Comparison of ENCODE assay signal across 1 cellular context in the genomic region with DNA sequence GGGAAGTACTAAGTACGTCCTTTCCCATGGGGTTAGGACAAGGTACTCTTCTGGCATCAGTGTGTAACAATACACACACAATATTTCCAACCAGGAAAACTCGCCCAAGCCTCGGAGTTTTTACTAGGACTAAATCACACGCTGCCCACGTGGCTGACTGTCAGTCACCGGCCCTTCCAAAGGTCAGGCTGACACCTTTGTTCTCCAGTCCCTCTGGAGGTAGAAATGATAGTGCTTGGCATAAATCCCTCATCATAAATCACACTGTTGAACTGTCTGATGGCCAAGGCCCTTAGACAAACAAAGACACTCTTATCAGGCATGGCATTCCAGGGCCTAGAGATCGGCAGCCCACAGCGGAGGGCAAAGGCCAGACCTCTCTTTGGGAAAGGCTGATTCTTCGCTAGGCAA.
TF ChIP-seq lines count a peak whose summit lies in the region.

No MANE protein-coding gene starts in this region.

TF ChIP-seq in HepG2, 621 proteins besides CTCF, POLR2A, EP300 and RAD21 (continued from another document and continues in another):
- TF ChIP-seq, protein P1, sequence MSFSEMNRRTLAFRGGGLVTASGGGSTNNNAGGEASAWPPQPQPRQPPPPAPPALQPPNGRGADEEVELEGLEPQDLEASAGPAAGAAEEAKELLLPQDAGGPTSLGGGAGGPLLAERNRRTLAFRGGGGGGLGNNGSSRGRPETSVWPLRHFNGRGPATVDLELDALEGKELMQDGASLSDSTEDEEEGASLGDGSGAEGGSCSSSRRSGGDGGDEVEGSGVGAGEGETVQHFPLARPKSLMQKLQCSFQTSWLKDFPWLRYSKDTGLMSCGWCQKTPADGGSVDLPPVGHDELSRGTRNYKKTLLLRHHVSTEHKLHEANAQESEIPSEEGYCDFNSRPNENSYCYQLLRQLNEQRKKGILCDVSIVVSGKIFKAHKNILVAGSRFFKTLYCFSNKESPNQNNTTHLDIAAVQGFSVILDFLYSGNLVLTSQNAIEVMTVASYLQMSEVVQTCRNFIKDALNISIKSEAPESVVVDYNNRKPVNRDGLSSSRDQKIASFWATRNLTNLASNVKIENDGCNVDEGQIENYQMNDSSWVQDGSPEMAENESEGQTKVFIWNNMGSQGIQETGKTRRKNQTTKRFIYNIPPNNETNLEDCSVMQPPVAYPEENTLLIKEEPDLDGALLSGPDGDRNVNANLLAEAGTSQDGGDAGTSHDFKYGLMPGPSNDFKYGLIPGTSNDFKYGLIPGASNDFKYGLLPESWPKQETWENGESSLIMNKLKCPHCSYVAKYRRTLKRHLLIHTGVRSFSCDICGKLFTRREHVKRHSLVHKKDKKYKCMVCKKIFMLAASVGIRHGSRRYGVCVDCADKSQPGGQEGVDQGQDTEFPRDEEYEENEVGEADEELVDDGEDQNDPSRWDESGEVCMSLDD (CRISPR knock-in tag; IDR thresholded peaks at IDR 0.05; ENCODE audit: borderline replicate concordance), result no peak
- TF ChIP-seq, protein P2, sequence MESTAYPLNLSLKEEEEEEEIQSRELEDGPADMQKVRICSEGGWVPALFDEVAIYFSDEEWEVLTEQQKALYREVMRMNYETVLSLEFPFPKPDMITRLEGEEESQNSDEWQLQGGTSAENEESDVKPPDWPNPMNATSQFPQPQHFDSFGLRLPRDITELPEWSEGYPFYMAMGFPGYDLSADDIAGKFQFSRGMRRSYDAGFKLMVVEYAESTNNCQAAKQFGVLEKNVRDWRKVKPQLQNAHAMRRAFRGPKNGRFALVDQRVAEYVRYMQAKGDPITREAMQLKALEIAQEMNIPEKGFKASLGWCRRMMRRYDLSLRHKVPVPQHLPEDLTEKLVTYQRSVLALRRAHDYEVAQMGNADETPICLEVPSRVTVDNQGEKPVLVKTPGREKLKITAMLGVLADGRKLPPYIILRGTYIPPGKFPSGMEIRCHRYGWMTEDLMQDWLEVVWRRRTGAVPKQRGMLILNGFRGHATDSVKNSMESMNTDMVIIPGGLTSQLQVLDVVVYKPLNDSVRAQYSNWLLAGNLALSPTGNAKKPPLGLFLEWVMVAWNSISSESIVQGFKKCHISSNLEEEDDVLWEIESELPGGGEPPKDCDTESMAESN (CRISPR knock-in tag; conservative IDR thresholded peaks at IDR 0.05), result peak; percentile 48; the same call in 1 of the 2 replicates
- TF ChIP-seq ZFP82 (CRISPR knock-in tag; IDR thresholded peaks at IDR 0.05; ENCODE audit: borderline replicate concordance) (no peak), POLR2AphosphoS5 (IDR thresholded peaks at IDR 0.05; ENCODE audit: low read depth, low read length) (no peak), ZNF672 (CRISPR knock-in tag; IDR thresholded peaks at IDR 0.05) (no peak), HDAC6 (IDR thresholded peaks at IDR 0.05; ENCODE audit: low read depth, low read length) (no peak), RBAK (CRISPR knock-in tag; IDR thresholded peaks at IDR 0.05) (no peak), PHF20 (CRISPR knock-in tag; IDR thresholded peaks at IDR 0.05) (no peak), SKI (IDR thresholded peaks at IDR 0.05; ENCODE audit: partially characterized antibody) (peak; percentile 80), KAT7 (CRISPR knock-in tag; IDR thresholded peaks at IDR 0.05; ENCODE audit: borderline replicate concordance) (no peak), DNMT3B (CRISPR knock-in tag; conservative IDR thresholded peaks at IDR 0.05) (no peak), AGO1 (IDR thresholded peaks at IDR 0.05; ENCODE audit: low read depth, low read length, poor library complexity, severe bottlenecking) (no peak), ARHGAP35 (CRISPR knock-in tag; IDR thresholded peaks at IDR 0.05; ENCODE audit: borderline replicate concordance) (no peak), RORA (CRISPR knock-in tag; IDR thresholded peaks at IDR 0.05) (no peak), ESRRA (CRISPR knock-in tag; IDR thresholded peaks at IDR 0.05; ENCODE audit: low read depth) (no peak), ZNF138 (CRISPR knock-in tag; IDR thresholded peaks at IDR 0.05; ENCODE audit: low read depth) (no peak), MAFF (IDR thresholded peaks at IDR 0.05; ENCODE audit: low read depth, low read length) (no peak), FOXP1 (IDR thresholded peaks at IDR 0.05) (no peak), FOXP1 (CRISPR knock-in tag; IDR thresholded peaks at IDR 0.05) (peak; percentile 52; the same call in 1 of the 2 replicates), ZNF224 (CRISPR knock-in tag; IDR thresholded peaks at IDR 0.05) (no peak), RXRB (CRISPR knock-in tag; IDR thresholded peaks at IDR 0.05; ENCODE audit: borderline replicate concordance) (peak; percentile 88), TMF1 (CRISPR knock-in tag; IDR thresholded peaks at IDR 0.05; ENCODE audit: low read depth) (no peak), ZNF768 (CRISPR knock-in tag; IDR thresholded peaks at IDR 0.05) (no peak), MYNN (CRISPR knock-in tag; IDR thresholded peaks at IDR 0.05; ENCODE audit: low read depth) (no peak), ZNF430 (CRISPR knock-in tag; IDR thresholded peaks at IDR 0.05) (peak; percentile 55; the same call in 1 of the 2 replicates), MIER2 (CRISPR knock-in tag; IDR thresholded peaks at IDR 0.05) (peak; percentile 66; the same call in 1 of the 2 replicates), ZNF30 (CRISPR knock-in tag; IDR thresholded peaks at IDR 0.05) (no peak), SCMH1 (CRISPR knock-in tag; IDR thresholded peaks at IDR 0.05; ENCODE audit: borderline replicate concordance) (no peak), HNRNPL (IDR thresholded peaks at IDR 0.05; ENCODE audit: low read depth, low read length) (no peak)
- TF ChIP-seq, protein P3, sequence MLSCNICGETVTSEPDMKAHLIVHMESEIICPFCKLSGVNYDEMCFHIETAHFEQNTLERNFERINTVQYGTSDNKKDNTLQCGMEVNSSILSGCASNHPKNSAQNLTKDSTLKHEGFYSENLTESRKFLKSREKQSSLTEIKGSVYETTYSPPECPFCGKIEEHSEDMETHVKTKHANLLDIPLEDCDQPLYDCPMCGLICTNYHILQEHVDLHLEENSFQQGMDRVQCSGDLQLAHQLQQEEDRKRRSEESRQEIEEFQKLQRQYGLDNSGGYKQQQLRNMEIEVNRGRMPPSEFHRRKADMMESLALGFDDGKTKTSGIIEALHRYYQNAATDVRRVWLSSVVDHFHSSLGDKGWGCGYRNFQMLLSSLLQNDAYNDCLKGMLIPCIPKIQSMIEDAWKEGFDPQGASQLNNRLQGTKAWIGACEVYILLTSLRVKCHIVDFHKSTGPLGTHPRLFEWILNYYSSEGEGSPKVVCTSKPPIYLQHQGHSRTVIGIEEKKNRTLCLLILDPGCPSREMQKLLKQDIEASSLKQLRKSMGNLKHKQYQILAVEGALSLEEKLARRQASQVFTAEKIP (CRISPR knock-in tag; IDR thresholded peaks at IDR 0.05; ENCODE audit: borderline replicate concordance), result no peak
- TF ChIP-seq, protein P4, sequence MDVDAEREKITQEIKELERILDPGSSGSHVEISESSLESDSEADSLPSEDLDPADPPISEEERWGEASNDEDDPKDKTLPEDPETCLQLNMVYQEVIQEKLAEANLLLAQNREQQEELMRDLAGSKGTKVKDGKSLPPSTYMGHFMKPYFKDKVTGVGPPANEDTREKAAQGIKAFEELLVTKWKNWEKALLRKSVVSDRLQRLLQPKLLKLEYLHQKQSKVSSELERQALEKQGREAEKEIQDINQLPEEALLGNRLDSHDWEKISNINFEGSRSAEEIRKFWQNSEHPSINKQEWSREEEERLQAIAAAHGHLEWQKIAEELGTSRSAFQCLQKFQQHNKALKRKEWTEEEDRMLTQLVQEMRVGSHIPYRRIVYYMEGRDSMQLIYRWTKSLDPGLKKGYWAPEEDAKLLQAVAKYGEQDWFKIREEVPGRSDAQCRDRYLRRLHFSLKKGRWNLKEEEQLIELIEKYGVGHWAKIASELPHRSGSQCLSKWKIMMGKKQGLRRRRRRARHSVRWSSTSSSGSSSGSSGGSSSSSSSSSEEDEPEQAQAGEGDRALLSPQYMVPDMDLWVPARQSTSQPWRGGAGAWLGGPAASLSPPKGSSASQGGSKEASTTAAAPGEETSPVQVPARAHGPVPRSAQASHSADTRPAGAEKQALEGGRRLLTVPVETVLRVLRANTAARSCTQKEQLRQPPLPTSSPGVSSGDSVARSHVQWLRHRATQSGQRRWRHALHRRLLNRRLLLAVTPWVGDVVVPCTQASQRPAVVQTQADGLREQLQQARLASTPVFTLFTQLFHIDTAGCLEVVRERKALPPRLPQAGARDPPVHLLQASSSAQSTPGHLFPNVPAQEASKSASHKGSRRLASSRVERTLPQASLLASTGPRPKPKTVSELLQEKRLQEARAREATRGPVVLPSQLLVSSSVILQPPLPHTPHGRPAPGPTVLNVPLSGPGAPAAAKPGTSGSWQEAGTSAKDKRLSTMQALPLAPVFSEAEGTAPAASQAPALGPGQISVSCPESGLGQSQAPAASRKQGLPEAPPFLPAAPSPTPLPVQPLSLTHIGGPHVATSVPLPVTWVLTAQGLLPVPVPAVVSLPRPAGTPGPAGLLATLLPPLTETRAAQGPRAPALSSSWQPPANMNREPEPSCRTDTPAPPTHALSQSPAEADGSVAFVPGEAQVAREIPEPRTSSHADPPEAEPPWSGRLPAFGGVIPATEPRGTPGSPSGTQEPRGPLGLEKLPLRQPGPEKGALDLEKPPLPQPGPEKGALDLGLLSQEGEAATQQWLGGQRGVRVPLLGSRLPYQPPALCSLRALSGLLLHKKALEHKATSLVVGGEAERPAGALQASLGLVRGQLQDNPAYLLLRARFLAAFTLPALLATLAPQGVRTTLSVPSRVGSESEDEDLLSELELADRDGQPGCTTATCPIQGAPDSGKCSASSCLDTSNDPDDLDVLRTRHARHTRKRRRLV (CRISPR knock-in tag; IDR thresholded peaks at IDR 0.05), result no peak
- TF ChIP-seq, protein P5, sequence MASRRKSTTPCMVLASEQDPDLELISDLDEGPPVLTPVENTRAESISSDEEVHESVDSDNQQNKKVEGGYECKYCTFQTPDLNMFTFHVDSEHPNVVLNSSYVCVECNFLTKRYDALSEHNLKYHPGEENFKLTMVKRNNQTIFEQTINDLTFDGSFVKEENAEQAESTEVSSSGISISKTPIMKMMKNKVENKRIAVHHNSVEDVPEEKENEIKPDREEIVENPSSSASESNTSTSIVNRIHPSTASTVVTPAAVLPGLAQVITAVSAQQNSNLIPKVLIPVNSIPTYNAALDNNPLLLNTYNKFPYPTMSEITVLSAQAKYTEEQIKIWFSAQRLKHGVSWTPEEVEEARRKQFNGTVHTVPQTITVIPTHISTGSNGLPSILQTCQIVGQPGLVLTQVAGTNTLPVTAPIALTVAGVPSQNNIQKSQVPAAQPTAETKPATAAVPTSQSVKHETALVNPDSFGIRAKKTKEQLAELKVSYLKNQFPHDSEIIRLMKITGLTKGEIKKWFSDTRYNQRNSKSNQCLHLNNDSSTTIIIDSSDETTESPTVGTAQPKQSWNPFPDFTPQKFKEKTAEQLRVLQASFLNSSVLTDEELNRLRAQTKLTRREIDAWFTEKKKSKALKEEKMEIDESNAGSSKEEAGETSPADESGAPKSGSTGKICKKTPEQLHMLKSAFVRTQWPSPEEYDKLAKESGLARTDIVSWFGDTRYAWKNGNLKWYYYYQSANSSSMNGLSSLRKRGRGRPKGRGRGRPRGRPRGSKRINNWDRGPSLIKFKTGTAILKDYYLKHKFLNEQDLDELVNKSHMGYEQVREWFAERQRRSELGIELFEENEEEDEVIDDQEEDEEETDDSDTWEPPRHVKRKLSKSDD (CRISPR knock-in tag; IDR thresholded peaks at IDR 0.05; ENCODE audit: low read depth), result no peak
- TF ChIP-seq, protein P6, sequence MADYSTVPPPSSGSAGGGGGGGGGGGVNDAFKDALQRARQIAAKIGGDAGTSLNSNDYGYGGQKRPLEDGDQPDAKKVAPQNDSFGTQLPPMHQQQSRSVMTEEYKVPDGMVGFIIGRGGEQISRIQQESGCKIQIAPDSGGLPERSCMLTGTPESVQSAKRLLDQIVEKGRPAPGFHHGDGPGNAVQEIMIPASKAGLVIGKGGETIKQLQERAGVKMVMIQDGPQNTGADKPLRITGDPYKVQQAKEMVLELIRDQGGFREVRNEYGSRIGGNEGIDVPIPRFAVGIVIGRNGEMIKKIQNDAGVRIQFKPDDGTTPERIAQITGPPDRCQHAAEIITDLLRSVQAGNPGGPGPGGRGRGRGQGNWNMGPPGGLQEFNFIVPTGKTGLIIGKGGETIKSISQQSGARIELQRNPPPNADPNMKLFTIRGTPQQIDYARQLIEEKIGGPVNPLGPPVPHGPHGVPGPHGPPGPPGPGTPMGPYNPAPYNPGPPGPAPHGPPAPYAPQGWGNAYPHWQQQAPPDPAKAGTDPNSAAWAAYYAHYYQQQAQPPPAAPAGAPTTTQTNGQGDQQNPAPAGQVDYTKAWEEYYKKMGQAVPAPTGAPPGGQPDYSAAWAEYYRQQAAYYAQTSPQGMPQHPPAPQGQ (CRISPR knock-in tag; IDR thresholded peaks at IDR 0.05; ENCODE audit: borderline replicate concordance), result no peak
- TF ChIP-seq, protein P7, sequence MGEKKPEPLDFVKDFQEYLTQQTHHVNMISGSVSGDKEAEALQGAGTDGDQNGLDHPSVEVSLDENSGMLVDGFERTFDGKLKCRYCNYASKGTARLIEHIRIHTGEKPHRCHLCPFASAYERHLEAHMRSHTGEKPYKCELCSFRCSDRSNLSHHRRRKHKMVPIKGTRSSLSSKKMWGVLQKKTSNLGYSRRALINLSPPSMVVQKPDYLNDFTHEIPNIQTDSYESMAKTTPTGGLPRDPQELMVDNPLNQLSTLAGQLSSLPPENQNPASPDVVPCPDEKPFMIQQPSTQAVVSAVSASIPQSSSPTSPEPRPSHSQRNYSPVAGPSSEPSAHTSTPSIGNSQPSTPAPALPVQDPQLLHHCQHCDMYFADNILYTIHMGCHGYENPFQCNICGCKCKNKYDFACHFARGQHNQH (CRISPR knock-in tag; IDR thresholded peaks at IDR 0.05), result peak; percentile 53; the same call in 1 of the 2 replicates
- TF ChIP-seq, protein P8, sequence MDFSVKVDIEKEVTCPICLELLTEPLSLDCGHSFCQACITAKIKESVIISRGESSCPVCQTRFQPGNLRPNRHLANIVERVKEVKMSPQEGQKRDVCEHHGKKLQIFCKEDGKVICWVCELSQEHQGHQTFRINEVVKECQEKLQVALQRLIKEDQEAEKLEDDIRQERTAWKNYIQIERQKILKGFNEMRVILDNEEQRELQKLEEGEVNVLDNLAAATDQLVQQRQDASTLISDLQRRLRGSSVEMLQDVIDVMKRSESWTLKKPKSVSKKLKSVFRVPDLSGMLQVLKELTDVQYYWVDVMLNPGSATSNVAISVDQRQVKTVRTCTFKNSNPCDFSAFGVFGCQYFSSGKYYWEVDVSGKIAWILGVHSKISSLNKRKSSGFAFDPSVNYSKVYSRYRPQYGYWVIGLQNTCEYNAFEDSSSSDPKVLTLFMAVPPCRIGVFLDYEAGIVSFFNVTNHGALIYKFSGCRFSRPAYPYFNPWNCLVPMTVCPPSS (IDR thresholded peaks at IDR 0.05), result no peak
